Comparison of ENCODE assay signal across 19 cellular contexts in genomic region chr18:56475250-56475649, GRCh38.
"Had no signal": no experiment of that assay in that cellular context is flagged by ENCODE, and none has a peak within 500 bp of the region (broad histone marks: within the 10 kb centered on the region; RNA-seq: fewer than 3 reads in every experiment).

No MANE protein-coding gene starts in this region.

- H3K9me3 ChIP-seq: prostate gland had no signal

- H3K4me1 Mint-ChIP-seq: activated CD4-positive, alpha-beta memory T cell treated with anti-CD3 and anti-CD28 coated beads, Interleukin-2, amount 10 ng/mL, durations not matched to agents 7 days and 5 days; activated naive CD8-positive, alpha-beta T cell treated with anti-CD3 and anti-CD28 coated beads, Interleukin-2, amount 50 U/mL, for 24 hours; central memory CD8-positive, alpha-beta T cell; stimulated activated naive B cell treated with anti-CD40 and anti-IgM and Interleukin-4, amounts not matched to agents 10 μg/mL and 1 μg/mL and 100 μg/mL, for 72 hours had no signal

- DNase-seq: activated CD4-positive, alpha-beta memory T cell treated with anti-CD3 and anti-CD28 coated beads, Interleukin-2, amount 10 ng/mL, durations not matched to agents 7 days and 5 days; activated CD4-positive, alpha-beta T cell treated with anti-CD3 and anti-CD28 coated beads for 1 hour; activated CD8-positive, alpha-beta memory T cell treated with anti-CD3 and anti-CD28 coated beads, Interleukin-2, amount 50 U/mL, for 4 hours; activated naive CD4-positive, alpha-beta T cell; activated naive CD8-positive, alpha-beta T cell treated with anti-CD3 and anti-CD28 coated beads, Interleukin-2, amount 50 U/mL, for 24 hours; dorsolateral prefrontal cortex; foreskin melanocyte; heart right ventricle; islet precursor cell; left lung; nucleus accumbens; stimulated activated CD4-positive, alpha-beta T cell treated with anti-CD3 and anti-CD28 coated beads, Interleukin-2, amount 100 ng/mL, for 24 hours; stimulated activated naive B cell treated with anti-CD40 and anti-IgM and Interleukin-4, amounts not matched to agents 10 μg/mL and 1 μg/mL and 100 μg/mL, for 72 hours had no signal

- H3K4me3 ChIP-seq: dorsolateral prefrontal cortex, heart right ventricle, left lung, prostate gland had no signal

- H3K27me3 ChIP-seq: dorsolateral prefrontal cortex, heart right ventricle, left lung had no signal

- H3K27me3 Mint-ChIP-seq: activated CD4-positive, alpha-beta memory T cell treated with anti-CD3 and anti-CD28 coated beads, Interleukin-2, amount 10 ng/mL, durations not matched to agents 7 days and 5 days; central memory CD8-positive, alpha-beta T cell; natural killer cell treated with Interleukin-12 subunit alpha and Interleukin-12 subunit beta and Interleukin-15 and Interleukin-18, amount 100 ng/mL, for 72 hours; stimulated activated naive B cell treated with anti-CD40 and anti-IgM and Interleukin-4, amounts not matched to agents 10 μg/mL and 1 μg/mL and 100 μg/mL, for 72 hours had no signal

- H3K27ac ChIP-seq: dorsolateral prefrontal cortex, heart right ventricle, left lung, prostate gland had no signal

- H3K27ac Mint-ChIP-seq: activated CD4-positive, alpha-beta memory T cell treated with anti-CD3 and anti-CD28 coated beads, Interleukin-2, amount 10 ng/mL, durations not matched to agents 7 days and 5 days; activated naive CD8-positive, alpha-beta T cell treated with anti-CD3 and anti-CD28 coated beads, Interleukin-2, amount 50 U/mL, for 24 hours; memory B cell; natural killer cell treated with Interleukin-12 subunit alpha and Interleukin-12 subunit beta and Interleukin-15 and Interleukin-18, amount 100 ng/mL, for 72 hours; stimulated activated naive B cell treated with anti-CD40 and anti-IgM and Interleukin-4, amounts not matched to agents 10 μg/mL and 1 μg/mL and 100 μg/mL, for 72 hours had no signal

- H3K36me3 ChIP-seq: heart right ventricle, left lung, prostate gland had no signal

- H3K36me3 Mint-ChIP-seq: natural killer cell treated with Interleukin-12 subunit alpha and Interleukin-12 subunit beta and Interleukin-15 and Interleukin-18, amount 100 ng/mL, for 72 hours; stimulated activated naive B cell treated with anti-CD40 and anti-IgM and Interleukin-4, amounts not matched to agents 10 μg/mL and 1 μg/mL and 100 μg/mL, for 72 hours had no signal

- H3K4me1 ChIP-seq: left lung, prostate gland had no signal

- H3K4me3 Mint-ChIP-seq: activated CD4-positive, alpha-beta memory T cell treated with anti-CD3 and anti-CD28 coated beads, Interleukin-2, amount 10 ng/mL, durations not matched to agents 7 days and 5 days; activated naive CD8-positive, alpha-beta T cell treated with anti-CD3 and anti-CD28 coated beads, Interleukin-2, amount 50 U/mL, for 24 hours; central memory CD8-positive, alpha-beta T cell; memory B cell; natural killer cell treated with Interleukin-12 subunit alpha and Interleukin-12 subunit beta and Interleukin-15 and Interleukin-18, amount 100 ng/mL, for 72 hours; stimulated activated naive B cell treated with anti-CD40 and anti-IgM and Interleukin-4, amounts not matched to agents 10 μg/mL and 1 μg/mL and 100 μg/mL, for 72 hours had no signal

- H3K9me3 Mint-ChIP-seq: activated CD4-positive, alpha-beta memory T cell treated with anti-CD3 and anti-CD28 coated beads, Interleukin-2, amount 10 ng/mL, durations not matched to agents 7 days and 5 days; activated naive CD8-positive, alpha-beta T cell treated with anti-CD3 and anti-CD28 coated beads, Interleukin-2, amount 50 U/mL, for 24 hours; stimulated activated naive B cell treated with anti-CD40 and anti-IgM and Interleukin-4, amounts not matched to agents 10 μg/mL and 1 μg/mL and 100 μg/mL, for 72 hours had no signal

- ATAC-seq: activated naive CD8-positive, alpha-beta T cell treated with anti-CD3 and anti-CD28 coated beads, Interleukin-2, amount 50 U/mL, for 24 hours; esophagus mucosa; heart right ventricle; left lung; natural killer cell treated with Interleukin-12 subunit alpha and Interleukin-12 subunit beta and Interleukin-15 and Interleukin-18, amount 100 ng/mL, for 72 hours; sciatic nerve; stimulated activated naive B cell treated with anti-CD40 and anti-IgM and Interleukin-4, amounts not matched to agents 10 μg/mL and 1 μg/mL and 100 μg/mL, for 72 hours had no signal
